16 cellular contexts compared by ENCODE assay signal in the genomic region with DNA sequence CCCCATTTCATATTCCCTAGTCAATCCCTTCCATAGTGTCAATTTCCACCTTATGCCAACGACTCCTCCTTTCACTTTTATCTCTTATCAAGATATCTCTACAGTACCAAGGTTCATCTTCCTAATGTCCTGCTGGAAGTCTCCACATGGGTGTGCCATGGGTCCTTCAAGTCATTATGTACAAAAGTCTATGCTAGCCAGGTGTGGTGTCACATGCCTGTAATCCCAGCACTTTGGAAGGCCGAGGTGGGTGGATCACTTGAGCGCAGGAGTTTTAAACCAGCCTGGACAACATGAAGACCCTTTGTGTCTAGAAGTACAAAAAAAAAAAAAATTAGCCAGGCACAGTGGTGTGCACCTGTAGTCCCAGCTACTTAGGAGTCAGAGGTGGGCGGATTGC. TPM values are rescaled to one million over a fixed set of nuclear protein-coding genes. Genes with fewer than 3 reads are reported as not detected.
DNase-seq lines count a peak whose midpoint lies in the region; ATAC-seq and TF ChIP-seq lines count a peak whose summit lies in the region.
"Had no signal": no experiment of that assay in that cellular context is flagged by ENCODE, and none has a peak within 500 bp of the region (broad histone marks: within the 10 kb centered on the region; RNA-seq: fewer than 3 reads in every experiment).

No MANE protein-coding gene starts in this region.

- no peaks in the 10 kb centered on the region for H3K27me3 Mint-ChIP-seq in CD4-positive, alpha-beta memory T cell
- no peaks in the 10 kb centered on the region for H3K27me3 Mint-ChIP-seq in activated CD8-positive, alpha-beta T cell treated with anti-CD3 and anti-CD28 coated beads for 36 hours
- H3K27me3 Mint-ChIP-seq: IgD-negative memory B cell had no signal

- H3K36me3 Mint-ChIP-seq in CD4-positive, alpha-beta memory T cell, result peaks cover 3 to 8% of the 10 kb centered on the region in 2 donors
- no peaks in the 10 kb centered on the region for H3K36me3 Mint-ChIP-seq in activated CD8-positive, alpha-beta T cell treated with anti-CD3 and anti-CD28 coated beads for 36 hours (ENCODE audit: low read depth)
- H3K36me3 Mint-ChIP-seq: CD8-positive, alpha-beta T cell had no signal

- TF ChIP-seq CTCF in colonic mucosa (IDR thresholded peaks at IDR 0.05) (no peak), parathyroid adenoma (IDR thresholded peaks at IDR 0.05) (peak; percentile 23)
- TF ChIP-seq CTCF in activated CD8-positive, alpha-beta T cell treated with anti-CD3 and anti-CD28 coated beads for 36 hours (IDR thresholded peaks at IDR 0.05), result no peak

- H3K27ac ChIP-seq in CD4-positive, alpha-beta memory T cell (ENCODE audit: low read depth, low read length), result no peak overlapping the region
- H3K27ac ChIP-seq in colonic mucosa (no peak overlapping the region), parathyroid adenoma (no peak overlapping the region)

- no peak overlapping the region for H3K4me3 Mint-ChIP-seq in CD4-positive, alpha-beta memory T cell
- no peak overlapping the region for H3K4me3 Mint-ChIP-seq in activated CD8-positive, alpha-beta T cell treated with anti-CD3 and anti-CD28 coated beads for 36 hours
- H3K4me3 Mint-ChIP-seq: CD8-positive, alpha-beta T cell; IgD-negative memory B cell had no signal

- peaks cover 14 to 34% (median 18%) of the 10 kb centered on the region in 4 donors for H3K4me1 Mint-ChIP-seq in CD4-positive, alpha-beta memory T cell
- H3K4me1 Mint-ChIP-seq in activated CD8-positive, alpha-beta T cell treated with anti-CD3 and anti-CD28 coated beads for 36 hours (ENCODE audit: low read depth), result peaks cover 31% of the 10 kb centered on the region

- no peaks in the 10 kb centered on the region for H3K9me3 Mint-ChIP-seq in CD4-positive, alpha-beta memory T cell
- H3K9me3 Mint-ChIP-seq in activated CD8-positive, alpha-beta T cell treated with anti-CD3 and anti-CD28 coated beads for 36 hours, result no peaks in the 10 kb centered on the region
- H3K9me3 Mint-ChIP-seq: CD8-positive, alpha-beta T cell; IgD-negative memory B cell had no signal

- no peak overlapping the region for H2AFZ ChIP-seq in parathyroid adenoma

- ATAC-seq in activated CD8-positive, alpha-beta T cell treated with anti-CD3 and anti-CD28 coated beads for 36 hours, result no peak
- ATAC-seq: CD8-positive, alpha-beta T cell had no signal

- POLR2A ChIA-PET in CD4-positive, alpha-beta memory T cell (lab: Charles Lee; ENCODE audit: partially characterized antibody), result interaction anchor here (1.8 kb wide), 1 partner anchor 11 kb away, joined by 4 read pairs; no protein-coding TSS in a partner anchor
- POLR2A ChIA-PET in activated CD8-positive, alpha-beta T cell treated with anti-CD3 and anti-CD28 coated beads for 36 hours (lab: Charles Lee), result no interaction called here

- H3K79me2 ChIP-seq in parathyroid adenoma, result peaks cover 3% of the 10 kb centered on the region

- CTCF ChIA-PET in CD4-positive, alpha-beta memory T cell (lab: Charles Lee; ENCODE audit: partially characterized antibody), result interaction anchor here (0.7 to 1.7 kb wide), 2 partner anchors 31 to 1821 kb away, joined by 3 to 4 read pairs; no protein-coding TSS in a partner anchor
- CTCF ChIA-PET in activated CD8-positive, alpha-beta T cell treated with anti-CD3 and anti-CD28 coated beads for 36 hours (lab: Charles Lee), result no interaction called here

- no peaks in the 10 kb centered on the region for H3K36me3 ChIP-seq in CD4-positive, alpha-beta memory T cell (ENCODE audit: insufficient read depth, low read length)
- H3K36me3 ChIP-seq in colonic mucosa (no peaks in the 10 kb centered on the region), parathyroid adenoma (ENCODE audit: control insufficient read depth, insufficient read depth, low read length) (no peaks in the 10 kb centered on the region)

- no peaks in the 10 kb centered on the region for H3K9me3 ChIP-seq in CD4-positive, alpha-beta memory T cell (ENCODE audit: control insufficient read depth in 1 of 2, low read length in 2 of 2)
- H3K9me3 ChIP-seq in colonic mucosa (no peaks in the 10 kb centered on the region), parathyroid adenoma (ENCODE audit: control insufficient read depth, low read length) (no peaks in the 10 kb centered on the region)

- no peaks in the 10 kb centered on the region for H3K27me3 ChIP-seq in CD4-positive, alpha-beta memory T cell (ENCODE audit: insufficient read depth, low read length)
- H3K27me3 ChIP-seq in colonic mucosa, result no peaks in the 10 kb centered on the region
- H3K27me3 ChIP-seq in parathyroid adenoma (ENCODE audit: control insufficient read depth, insufficient read depth, low read length), result no peaks in the 10 kb centered on the region

- H3K9ac ChIP-seq in colonic mucosa (ENCODE audit: low read depth in 2 of 2, low read length in 2 of 2) (no peak overlapping the region), parathyroid adenoma (no peak overlapping the region)

- no peak for DNase-seq in CD4-positive, alpha-beta memory T cell
- peak; percentile 24 for DNase-seq in LoVo (ENCODE audit: low spot score)
- peak; percentile 54 for DNase-seq in colonic mucosa
- no peak for DNase-seq in putamen (ENCODE audit: low spot score)
- DNase-seq in CD1c-positive myeloid dendritic cell (ENCODE audit: extremely low spot score), result no peak
- no peak for DNase-seq in activated CD8-positive, alpha-beta T cell treated with anti-CD3 and anti-CD28 coated beads for 36 hours
- DNase-seq in NCI-H2171 (lab: John Stamatoyannopoulos, UW), result no peak
- DNase-seq: ACHN; C1 segment of cervical spinal cord; CD8-positive, alpha-beta T cell; COR-L47; DND-41; GDM1; HCEC 1CT had no signal

- intact Hi-C loops in CD4-positive, alpha-beta memory T cell (cut with micrococcal nuclease), result loop anchor here (5.0 kb wide), 1 partner anchor 32 kb away; no protein-coding TSS in a partner anchor
- intact Hi-C loops in colonic mucosa (cut with DNase I), result no loop called here
- intact Hi-C loops in activated CD8-positive, alpha-beta T cell treated with anti-CD3 and anti-CD28 coated beads for 36 hours (cut with micrococcal nuclease), result no loop called here

- H3K27ac Mint-ChIP-seq in CD4-positive, alpha-beta memory T cell, result peak overlapping the region in 4 of 7 donors; percentile 5 to 57 (median 29)
- no peak overlapping the region for H3K27ac Mint-ChIP-seq in activated CD8-positive, alpha-beta T cell treated with anti-CD3 and anti-CD28 coated beads for 36 hours
- H3K27ac Mint-ChIP-seq: CD8-positive, alpha-beta T cell had no signal

- H3K4me1 ChIP-seq in CD4-positive, alpha-beta memory T cell (ENCODE audit: insufficient read depth, low read length), result peaks cover 22% of the 10 kb centered on the region
- H3K4me1 ChIP-seq in colonic mucosa (no peaks in the 10 kb centered on the region), parathyroid adenoma (no peaks in the 10 kb centered on the region)

- no peak overlapping the region for H3K4me3 ChIP-seq in CD4-positive, alpha-beta memory T cell (ENCODE audit: low read length in 2 of 2)
- H3K4me3 ChIP-seq in colonic mucosa (no peak overlapping the region), parathyroid adenoma (ENCODE audit: low read depth, low read length) (no peak overlapping the region)

- no peak overlapping the region for H3K4me2 ChIP-seq in parathyroid adenoma (ENCODE audit: low read length)

RNA-seq across cellular contexts. Expression of gene PRTFDC1, which starts 47.6 kb away (rescaled TPM):
- under 1 TPM; 0.23 to 0.97 TPM for total RNA-seq in CD4-positive, alpha-beta memory T cell
- under 1 TPM; 0.21 to 0.39 TPM for polyA plus RNA-seq in CD4-positive, alpha-beta memory T cell
- total RNA-seq in colonic mucosa, result 10 to 100 TPM in 1 of 2 donors, 1 to 10 TPM in 1; 8.1 to 16.0 TPM
- 1 to 10 TPM; 2.2 to 2.7 TPM for total RNA-seq in activated CD8-positive, alpha-beta T cell treated with anti-CD3 and anti-CD28 coated beads for 36 hours
- polyA plus RNA-seq: IgD-negative memory B cell had no signal

Comparison
In these comparisons a context has a peak if more than half of its experiments do, and no peak if none do; other contexts are left out.
1. DNase-seq: peak in LoVo (single experiment) and colonic mucosa (single experiment); none in CD4-positive, alpha-beta memory T cell (0 of 5), putamen (single experiment), CD1c-positive myeloid dendritic cell (single experiment), activated CD8-positive, alpha-beta T cell treated with anti-CD3 and anti-CD28 coated beads for 36 hours (single experiment) and NCI-H2171 (single experiment).